Comparison of ENCODE assay signal across 29 cellular contexts in genomic region chr21:44993321-44994015, GRCh38. TPM values are rescaled to one million over a fixed set of nuclear protein-coding genes. Genes with fewer than 3 reads are reported as not detected.
A peak's percentile ranks its signal among the peaks of the same experiment; 100 is the strongest.
DNase-seq lines count a peak whose midpoint lies in the region; ATAC-seq and TF ChIP-seq lines count a peak whose summit lies in the region.
"Had no signal": no experiment of that assay in that cellular context is flagged by ENCODE, and none has a peak within 500 bp of the region (broad histone marks: within the 10 kb centered on the region; RNA-seq: fewer than 3 reads in every experiment).

No MANE protein-coding gene starts in this region.

- no peak for TF ChIP-seq EP300 in upper lobe of left lung (IDR thresholded peaks at IDR 0.05)

- H3K36me3 ChIP-seq in left ventricle myocardium inferior = no peaks in the 10 kb centered on the region
- no peaks in the 10 kb centered on the region for H3K36me3 ChIP-seq in rectal smooth muscle tissue (ENCODE audit: control insufficient read depth, insufficient read depth, low read length)
- no peaks in the 10 kb centered on the region for H3K36me3 ChIP-seq in upper lobe of left lung
- H3K36me3 ChIP-seq: adrenal gland, uterus had no signal

- H3K9me3 ChIP-seq in left ventricle myocardium inferior (replicated peaks) (no peaks in the 10 kb centered on the region), upper lobe of left lung (no peaks in the 10 kb centered on the region)
- H3K9me3 ChIP-seq: adrenal gland, body of pancreas, testis, uterus had no signal

- DNase-seq in Right ventricle myocardium inferior (ENCODE audit: missing footprints) (peak; percentile 58), left ventricle myocardium inferior (no peak), glutamatergic neuron (peak; percentile 24), upper lobe of left lung (peak in 1 of 2 donors; percentile 82), NCI-H524 (lab: John Stamatoyannopoulos, UW) (no peak)
- DNase-seq: activated CD4-positive, alpha-beta memory T cell treated with anti-CD3 and anti-CD28 coated beads, Interleukin-2, amount 10 ng/mL, durations not matched to agents 7 days and 5 days; activated CD4-positive, CD25-positive, alpha-beta regulatory T cell treated with anti-CD3 and anti-CD28 coated beads, Interleukin-2, amount 50 U/mL, for 72 hours; activated CD8-positive, alpha-beta memory T cell treated with anti-CD3 and anti-CD28 coated beads, Interleukin-2, amount 50 U/mL, for 4 hours; activated naive CD4-positive, alpha-beta T cell treated with Interleukin-2 at 50 U/mL for 16 hours; adrenal gland; CD4-positive, alpha-beta T cell; cerebellar nuclear complex; dermis blood vessel endothelial cell; DMS79 treated with DMSO at 0.1 percent for 48 hours; endodermal cell; foreskin melanocyte; GDM1; GM23248; hypothalamus; left colon; RPMI8226; stimulated activated naive CD4-positive, alpha-beta T cell; T-helper 2 cell; testis had no signal

- 85 to 91% methylated on average over 8 to 19 of the region's 19 CpGs for WGBS in upper lobe of left lung, 2 donors

- no peak overlapping the region for H3K4me3 Mint-ChIP-seq in glutamatergic neuron (ENCODE audit: unreplicated experiment)
- H3K4me3 Mint-ChIP-seq: activated CD4-positive, alpha-beta memory T cell treated with anti-CD3 and anti-CD28 coated beads, Interleukin-2, amount 10 ng/mL, durations not matched to agents 7 days and 5 days; CD4-positive, alpha-beta T cell; endodermal cell had no signal

- intact Hi-C loops in Right ventricle myocardium inferior (cut with DNase I) (loop anchor here (5.0 kb wide), 1 partner anchor 36 kb away; no protein-coding TSS in a partner anchor), left ventricle myocardium inferior (cut with micrococcal nuclease) (no loop called here)

- peaks cover 41% of the 10 kb centered on the region for H3K4me1 ChIP-seq in left ventricle myocardium inferior
- peaks cover 54% of the 10 kb centered on the region for H3K4me1 ChIP-seq in rectal smooth muscle tissue (ENCODE audit: control insufficient read depth, insufficient read depth, low read length)
- peaks cover 3 to 13% (median 7%) of the 10 kb centered on the region in 4 donors for H3K4me1 ChIP-seq in upper lobe of left lung
- H3K4me1 ChIP-seq: body of pancreas, testis had no signal

- H3K9me3 Mint-ChIP-seq in glutamatergic neuron (ENCODE audit: unreplicated experiment) = peaks cover 5% of the 10 kb centered on the region
- H3K9me3 Mint-ChIP-seq: activated CD4-positive, alpha-beta memory T cell treated with anti-CD3 and anti-CD28 coated beads, Interleukin-2, amount 10 ng/mL, durations not matched to agents 7 days and 5 days; CD4-positive, alpha-beta T cell; endodermal cell had no signal

- TF ChIP-seq POLR2A in upper lobe of left lung (IDR thresholded peaks at IDR 0.05) = no peak

- TF ChIP-seq CTCF in left ventricle myocardium inferior (IDR thresholded peaks at IDR 0.05; ENCODE audit: borderline replicate concordance) (no peak), glutamatergic neuron (IDR thresholded peaks at IDR 0.05; ENCODE audit: partially characterized antibody, unreplicated experiment) (no peak), upper lobe of left lung (IDR thresholded peaks at IDR 0.05) (no peak)

- H3K9ac ChIP-seq in rectal smooth muscle tissue (ENCODE audit: low read length) = no peak overlapping the region
- H3K9ac ChIP-seq: GM23248 had no signal

- no peaks in the 10 kb centered on the region for H3K36me3 Mint-ChIP-seq in glutamatergic neuron (ENCODE audit: unreplicated experiment)

- H3K27me3 ChIP-seq in left ventricle myocardium inferior (ENCODE audit: low read depth) (no peaks in the 10 kb centered on the region), rectal smooth muscle tissue (ENCODE audit: control insufficient read depth, insufficient read depth, low read length) (no peaks in the 10 kb centered on the region), upper lobe of left lung (no peaks in the 10 kb centered on the region)
- H3K27me3 ChIP-seq: adrenal gland, body of pancreas, testis, uterus had no signal

- no peak for ATAC-seq in Right ventricle myocardium inferior
- no peak for ATAC-seq in upper lobe of left lung (ENCODE audit: low FRiP score in 2 of 2)
- ATAC-seq in GM21786 (IDR thresholded peaks at IDR 0.05; ENCODE audit: unreplicated experiment) = no peak
- no peak for ATAC-seq in GM19324 (IDR thresholded peaks at IDR 0.05; ENCODE audit: low FRiP score, unreplicated experiment)
- ATAC-seq: body of pancreas, left colon had no signal

- H3K27me3 Mint-ChIP-seq in glutamatergic neuron (ENCODE audit: unreplicated experiment) = peaks cover 4% of the 10 kb centered on the region
- H3K27me3 Mint-ChIP-seq: activated CD4-positive, alpha-beta memory T cell treated with anti-CD3 and anti-CD28 coated beads, Interleukin-2, amount 10 ng/mL, durations not matched to agents 7 days and 5 days; CD4-positive, alpha-beta T cell had no signal

- H3K27ac ChIP-seq in left ventricle myocardium inferior (replicated peaks) (no peak overlapping the region), rectal smooth muscle tissue (ENCODE audit: low read depth, low read length) (peak overlapping the region; percentile 68), upper lobe of left lung (peak overlapping the region in 3 of 4 donors; percentile 41 to 85 (median 75))
- H3K27ac ChIP-seq: adrenal gland, body of pancreas, GM23248, testis had no signal

- H3K27ac Mint-ChIP-seq in glutamatergic neuron (ENCODE audit: unreplicated experiment) = no peak overlapping the region
- H3K27ac Mint-ChIP-seq: activated CD4-positive, alpha-beta memory T cell treated with anti-CD3 and anti-CD28 coated beads, Interleukin-2, amount 10 ng/mL, durations not matched to agents 7 days and 5 days; CD4-positive, alpha-beta T cell; endodermal cell had no signal

- H3K4me3 ChIP-seq in left ventricle myocardium inferior (no peak overlapping the region), rectal smooth muscle tissue (ENCODE audit: low read length) (no peak overlapping the region), upper lobe of left lung (no peak overlapping the region)
- H3K4me3 ChIP-seq: adrenal gland, body of pancreas, GM23248, testis, uterus had no signal

- peaks cover 12% of the 10 kb centered on the region for H3K4me1 Mint-ChIP-seq in glutamatergic neuron (ENCODE audit: low read depth, unreplicated experiment)
- H3K4me1 Mint-ChIP-seq: activated CD4-positive, alpha-beta memory T cell treated with anti-CD3 and anti-CD28 coated beads, Interleukin-2, amount 10 ng/mL, durations not matched to agents 7 days and 5 days; endodermal cell had no signal

RNA-seq across cellular contexts. Expression of gene SLX9, which starts 53.6 kb away (rescaled TPM):
- total RNA-seq in Right ventricle myocardium inferior (66.5 TPM), left ventricle myocardium inferior (70.7 TPM), glutamatergic neuron (ENCODE audit: unreplicated experiment) (30.7 TPM), upper lobe of left lung (10 to 100 TPM in 5 of 6 donors, 1 to 10 TPM in 1; 5.5 to 34.6 (median 22.8) TPM)

Comparison
In these comparisons a context has a peak if more than half of its experiments do, and no peak if none do; other contexts are left out.
1. DNase-seq: peak in Right ventricle myocardium inferior (single experiment) and glutamatergic neuron (single experiment); none in left ventricle myocardium inferior (single experiment) and NCI-H524 (0 of 2).